19 cellular contexts compared by ENCODE assay signal in the genomic region with DNA sequence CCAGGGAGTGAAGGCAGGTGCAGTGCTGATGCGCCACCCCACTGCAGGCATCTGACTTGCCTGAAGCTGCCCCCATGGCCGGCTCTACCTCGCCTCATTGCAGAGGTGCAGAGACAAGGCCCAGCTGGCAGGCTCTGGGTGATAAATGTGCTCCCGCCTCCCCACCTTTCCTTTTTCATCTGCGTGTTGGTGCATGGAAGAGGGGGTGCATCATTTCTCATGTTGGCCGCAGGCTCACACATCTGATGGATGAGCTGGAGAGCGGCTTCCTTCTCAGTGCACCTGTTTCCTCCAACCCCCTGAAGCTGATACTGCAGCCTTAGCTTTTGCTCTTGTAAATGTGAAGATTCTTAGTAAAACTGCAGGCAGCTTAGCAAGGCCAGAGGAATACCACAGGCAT.
"Had no signal": no experiment of that assay in that cellular context is flagged by ENCODE, and none has a peak within 500 bp of the region (broad histone marks: within the 10 kb centered on the region; RNA-seq: fewer than 3 reads in every experiment).

No MANE protein-coding gene starts in this region.

- H3K4me3 ChIP-seq: coronary artery, lung, pancreas, smooth muscle cell, stomach, tibial artery had no signal

- H3K9me3 ChIP-seq: neutrophil, pancreas, stomach, tibial artery had no signal

- H3K27me3 ChIP-seq: neutrophil, pancreas had no signal

- H3K27ac ChIP-seq: coronary artery, neutrophil, pancreas, stomach, tibial artery had no signal

- ATAC-seq: effector memory CD8-positive, alpha-beta T cell; natural killer cell; pancreas; sciatic nerve; stimulated activated effector memory CD8-positive, alpha-beta T cell treated with anti-CD3 and anti-CD28 coated beads, Interleukin-12 subunit alpha, Interleukin-12 subunit beta, amount 100 ng/mL, for 72 hours had no signal

- H3K4me1 ChIP-seq: pancreas, stomach, tibial artery had no signal

- FAIRE-seq: endometrium, frontal cortex, keratinocyte, pancreas had no signal

- H3K4me2 ChIP-seq: smooth muscle cell had no signal

- H3K36me3 ChIP-seq: neutrophil, pancreas, stomach, tibial artery had no signal

- DNase-seq: effector memory CD8-positive, alpha-beta T cell; erythroblast; natural killer cell; pancreas; stimulated activated CD4-positive, alpha-beta T cell treated with anti-CD3 and anti-CD28 coated beads, Interleukin-12 subunit alpha, Interleukin-12 subunit beta, amount 100 ng/mL, for 4 hours; stimulated activated CD4-positive, alpha-beta T cell treated with anti-CD3 and anti-CD28 coated beads, Interleukin-1b, Interleukin-23, amount 100 ng/mL, for 48 hours; stimulated activated CD4-positive, alpha-beta T cell treated with anti-CD3 and anti-CD28 coated beads, Interleukin-4, amount 100 ng/mL, for 1 hour; stimulated activated naive CD4-positive, alpha-beta T cell treated with Interleukin-2 at 50 U/mL for 16 hours; stomach; tibial artery had no signal
